23 cellular contexts compared by ENCODE assay signal in genomic region chr3:186354100-186354499, GRCh38. TPM values are rescaled to one million over a fixed set of nuclear protein-coding genes. Genes with fewer than 3 reads are reported as not detected.
"Had no signal": no experiment of that assay in that cellular context is flagged by ENCODE, and none has a peak within 500 bp of the region (broad histone marks: within the 10 kb centered on the region; RNA-seq: fewer than 3 reads in every experiment).

No MANE protein-coding gene starts in this region.

- H3K9me3 ChIP-seq: colonic mucosa, heart left ventricle, left ventricle myocardium inferior had no signal

- H3K27me3 ChIP-seq: colonic mucosa, heart left ventricle had no signal

- H3K4me1 ChIP-seq: colonic mucosa had no signal

- FAIRE-seq: endometrium, frontal cortex had no signal

- H3K27me3 Mint-ChIP-seq: memory B cell had no signal

- H3K9me3 Mint-ChIP-seq: activated CD8-positive, alpha-beta T cell treated with anti-CD3 and anti-CD28 coated beads for 36 hours; activated naive CD4-positive, alpha-beta T cell treated with anti-CD3 and anti-CD28 coated beads for 36 hours; activated T-cell treated with anti-CD3 and anti-CD28 coated beads, Interleukin-2, amount 50 U/mL, for 24 hours; brain; naive thymus-derived CD8-positive, alpha-beta T cell; type B pancreatic cell; WTC11 had no signal

- H3K4me1 Mint-ChIP-seq: brain; stimulated activated naive CD8-positive, alpha-beta T cell treated with anti-CD3 and anti-CD28 coated beads, Interleukin-15, amount 100 ng/mL, for 72 hours had no signal

- H3K27ac Mint-ChIP-seq: activated CD8-positive, alpha-beta T cell treated with anti-CD3 and anti-CD28 coated beads for 36 hours; activated naive CD4-positive, alpha-beta T cell treated with anti-CD3 and anti-CD28 coated beads for 36 hours; activated T-cell treated with anti-CD3 and anti-CD28 coated beads, Interleukin-2, amount 50 U/mL, for 24 hours; brain; memory B cell; naive thymus-derived CD8-positive, alpha-beta T cell; type B pancreatic cell; WTC11 had no signal

- ATAC-seq: activated CD8-positive, alpha-beta T cell treated with anti-CD3 and anti-CD28 coated beads for 36 hours; heart left ventricle; naive thymus-derived CD8-positive, alpha-beta T cell; stimulated activated naive CD8-positive, alpha-beta T cell treated with anti-CD3 and anti-CD28 coated beads, Interleukin-15, amount 100 ng/mL, for 72 hours; WTC11 had no signal

- H3K36me3 Mint-ChIP-seq: brain; naive thymus-derived CD8-positive, alpha-beta T cell; type B pancreatic cell; WTC11 had no signal

- H3K27ac ChIP-seq: colonic mucosa, left ventricle myocardium inferior had no signal

- H3K4me3 ChIP-seq: colonic mucosa, heart left ventricle, left ventricle myocardium inferior had no signal

- DNase-seq: activated CD4-positive, alpha-beta T cell treated with anti-CD3 and anti-CD28 coated beads for 4 hours; activated CD8-positive, alpha-beta T cell treated with anti-CD3 and anti-CD28 coated beads for 36 hours; activated naive CD4-positive, alpha-beta T cell treated with anti-CD3 and anti-CD28 coated beads for 36 hours; activated T-cell treated with anti-CD3 and anti-CD28 coated beads, Interleukin-2, amount 50 U/mL, for 24 hours; caudate nucleus; colonic mucosa; erythroblast; heart left ventricle; kidney glomerular epithelial cell; left ventricle myocardium inferior; naive thymus-derived CD8-positive, alpha-beta T cell; posterior cingulate gyrus; retina; stimulated activated CD4-positive, alpha-beta T cell treated with anti-CD3 and anti-CD28 coated beads, Interleukin-2, amount 100 ng/mL, for 48 hours; stimulated activated naive CD8-positive, alpha-beta T cell treated with anti-CD3 and anti-CD28 coated beads, Interleukin-15, amount 100 ng/mL, for 72 hours; SW 1271 had no signal

- H3K4me3 Mint-ChIP-seq: activated CD8-positive, alpha-beta T cell treated with anti-CD3 and anti-CD28 coated beads for 36 hours; activated naive CD4-positive, alpha-beta T cell treated with anti-CD3 and anti-CD28 coated beads for 36 hours; activated T-cell treated with anti-CD3 and anti-CD28 coated beads, Interleukin-2, amount 50 U/mL, for 24 hours; brain; memory B cell; naive thymus-derived CD8-positive, alpha-beta T cell; stimulated activated naive CD8-positive, alpha-beta T cell treated with anti-CD3 and anti-CD28 coated beads, Interleukin-15, amount 100 ng/mL, for 72 hours; type B pancreatic cell; WTC11 had no signal

- H3K36me3 ChIP-seq: colonic mucosa, heart left ventricle, left ventricle myocardium inferior had no signal

RNA-seq across cellular contexts. Expression of gene DGKG, which starts 7.9 kb away (rescaled TPM):
- total RNA-seq: T-helper 2 cell treated with Interferon-gamma antibody and Interleukin-4, amounts not matched to agents 100 ng/mL and 5 ng/mL, for 36 hours had no signal
- polyA plus RNA-seq: naive thymus-derived CD8-positive, alpha-beta T cell had no signal
